ENCODE assay signal across 1 cellular context in genomic region chr10:80485410-80486135, GRCh38.
TF ChIP-seq lines count a peak whose summit lies in the region.

No MANE protein-coding gene starts in this region.

TF ChIP-seq in GM23338, 12 proteins besides CTCF, POLR2A, EP300 and RAD21 (continued from another document):
- TF ChIP-seq ZNF462 (CRISPR knock-in tag; IDR thresholded peaks at IDR 0.05) (no peak), JUNB (IDR thresholded peaks at IDR 0.05; ENCODE audit: unreplicated experiment) (no peak), EZH2 (IDR thresholded peaks at IDR 0.05; ENCODE audit: low read depth, unreplicated experiment) (no peak), ZNF114 (CRISPR knock-in tag; IDR thresholded peaks at IDR 0.05) (no peak), REST (IDR thresholded peaks at IDR 0.05; ENCODE audit: unreplicated experiment) (no peak), EZH2phosphoT487 (IDR thresholded peaks at IDR 0.05; ENCODE audit: unreplicated experiment) (no peak)
